ENCODE assay signal across 8 cellular contexts in the genomic region with DNA sequence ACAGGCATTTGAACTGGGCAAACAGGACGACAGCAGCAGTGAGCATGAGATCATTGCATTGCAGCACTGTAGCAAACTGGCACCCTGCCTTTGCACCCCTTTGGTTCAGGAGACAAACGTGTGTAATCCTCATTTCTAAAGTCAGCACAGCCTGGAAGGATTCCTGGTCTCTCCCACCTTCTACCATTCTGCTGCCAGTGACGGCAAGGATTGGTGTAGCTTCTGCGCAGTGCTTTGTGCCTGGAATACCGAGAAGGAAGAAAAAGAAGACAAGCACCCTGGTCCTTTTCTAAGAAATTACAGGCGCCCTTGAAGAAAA.
DNase-seq lines count a peak whose midpoint lies in the region; ATAC-seq and TF ChIP-seq lines count a peak whose summit lies in the region.

No MANE protein-coding gene starts in this region.

- H2AFZ ChIP-seq in smooth muscle cell (ENCODE audit: low read depth) = no peak overlapping the region

- H3K27me3 Mint-ChIP-seq in activated naive CD8-positive, alpha-beta T cell treated with anti-CD3 and anti-CD28 coated beads for 36 hours = no peaks in the 10 kb centered on the region

- no peak overlapping the region for H3K4me3 Mint-ChIP-seq in activated naive CD8-positive, alpha-beta T cell treated with anti-CD3 and anti-CD28 coated beads for 36 hours

- intact Hi-C loops in esophagus squamous epithelium (cut with DNase I) = loop anchor here (10.0 kb wide), 1 partner anchor 110 kb away; no protein-coding TSS in a partner anchor

- no peaks in the 10 kb centered on the region for H3K9me3 Mint-ChIP-seq in activated naive CD8-positive, alpha-beta T cell treated with anti-CD3 and anti-CD28 coated beads for 36 hours

- no peaks in the 10 kb centered on the region for H3K36me3 Mint-ChIP-seq in activated naive CD8-positive, alpha-beta T cell treated with anti-CD3 and anti-CD28 coated beads for 36 hours

- DNase-seq in BE2C (peak; percentile 71), NCI-H774 (lab: John Stamatoyannopoulos, UW) (peak; percentile 65), esophagus squamous epithelium (lab: John Stamatoyannopoulos, UW) (no peak), occipital lobe (lab: John Stamatoyannopoulos, UW) (peak; percentile 81), smooth muscle cell (lab: John Stamatoyannopoulos, UW; ENCODE audit: unreplicated experiment) (no peak)
- no peak for DNase-seq in activated naive CD8-positive, alpha-beta T cell treated with anti-CD3 and anti-CD28 coated beads for 36 hours

- H3F3A ChIP-seq in smooth muscle cell (ENCODE audit: low read depth) = no peaks in the 10 kb centered on the region

- peak in 2 of 4 donors; percentile 38 to 41 for TF ChIP-seq POLR2A in esophagus squamous epithelium (IDR thresholded peaks at IDR 0.05)

- no peaks in the 10 kb centered on the region for H3K27me3 ChIP-seq in BE2C
- no peaks in the 10 kb centered on the region for H3K27me3 ChIP-seq in esophagus squamous epithelium
- H3K27me3 ChIP-seq in smooth muscle cell (ENCODE audit: low read depth) = no peaks in the 10 kb centered on the region

- H3K4me3 ChIP-seq in BE2C (ENCODE audit: low read depth, low read length) = peak overlapping the region; percentile 82
- peak overlapping the region; percentile 7 to 66 (median 48) for H3K4me3 ChIP-seq in esophagus squamous epithelium
- no peak overlapping the region for H3K4me3 ChIP-seq in smooth muscle cell

- H3K9ac ChIP-seq in smooth muscle cell (ENCODE audit: low read depth) = no peak overlapping the region

- ATAC-seq in HG02623 (IDR thresholded peaks at IDR 0.05; ENCODE audit: unreplicated experiment) = no peak
- ATAC-seq in GM18909 (IDR thresholded peaks at IDR 0.05; ENCODE audit: poor library complexity, unreplicated experiment) = no peak

- H3K4me1 ChIP-seq in BE2C = no peaks in the 10 kb centered on the region; the same call in none of the 2 replicates
- peaks cover 0 to 39% (median 9%) of the 10 kb centered on the region in 3 donors for H3K4me1 ChIP-seq in esophagus squamous epithelium
- no peaks in the 10 kb centered on the region for H3K4me1 ChIP-seq in smooth muscle cell (ENCODE audit: low read depth)

- H3K79me2 ChIP-seq in smooth muscle cell (ENCODE audit: low read depth) = no peaks in the 10 kb centered on the region

- H3K4me2 ChIP-seq in smooth muscle cell = no peak overlapping the region

- no peak overlapping the region for H3K27ac Mint-ChIP-seq in activated naive CD8-positive, alpha-beta T cell treated with anti-CD3 and anti-CD28 coated beads for 36 hours

- 33 to 48% methylated on average over 6 of the region's 6 CpGs for WGBS in esophagus squamous epithelium, 2 donors
- 92% methylated on average over 6 of the region's 6 CpGs for WGBS in smooth muscle cell (ENCODE audit: low lambda C conversion rate)

- peaks cover 6% of the 10 kb centered on the region for H3K36me3 ChIP-seq in BE2C
- no peaks in the 10 kb centered on the region for H3K36me3 ChIP-seq in esophagus squamous epithelium
- no peaks in the 10 kb centered on the region for H3K36me3 ChIP-seq in smooth muscle cell (ENCODE audit: low read depth)

- no peaks in the 10 kb centered on the region for H4K20me1 ChIP-seq in smooth muscle cell (ENCODE audit: low read depth)

- H3K9me3 ChIP-seq in BE2C (no peaks in the 10 kb centered on the region), esophagus squamous epithelium (no peaks in the 10 kb centered on the region), smooth muscle cell (replicated peaks; ENCODE audit: low read depth) (no peaks in the 10 kb centered on the region)

- TF ChIP-seq CTCF in BE2C (IDR thresholded peaks at IDR 0.05; ENCODE audit: low read depth, low read length) = no peak
- no peak for TF ChIP-seq CTCF in esophagus squamous epithelium (IDR thresholded peaks at IDR 0.05)
- TF ChIP-seq CTCF in smooth muscle cell (IDR thresholded peaks at IDR 0.05; ENCODE audit: borderline replicate concordance, insufficient read depth, poor library complexity, severe bottlenecking) = no peak

- H3K4me1 Mint-ChIP-seq in activated naive CD8-positive, alpha-beta T cell treated with anti-CD3 and anti-CD28 coated beads for 36 hours = no peaks in the 10 kb centered on the region

- H3K27ac ChIP-seq in esophagus squamous epithelium (peak overlapping the region; percentile 78 to 91 (median 87)), smooth muscle cell (ENCODE audit: low read depth) (no peak overlapping the region)

Comparison
In these comparisons a context has a peak if more than half of its experiments do, and no peak if none do; other contexts are left out.
1. DNase-seq: peak in BE2C (single experiment), NCI-H774 (single experiment) and occipital lobe (single experiment); none in esophagus squamous epithelium (single experiment), activated naive CD8-positive, alpha-beta T cell treated with anti-CD3 and anti-CD28 coated beads for 36 hours (single experiment) and smooth muscle cell (single experiment).